In genomic region chr5:172164773-172165212, GRCh38 we compare ENCODE assay signal across 12 cellular contexts. TPM values are rescaled to one million over a fixed set of nuclear protein-coding genes. Genes with fewer than 3 reads are reported as not detected.
DNase-seq lines count a peak whose midpoint lies in the region; ATAC-seq and TF ChIP-seq lines count a peak whose summit lies in the region.
"Had no signal": no experiment of that assay in that cellular context is flagged by ENCODE, and none has a peak within 500 bp of the region (broad histone marks: within the 10 kb centered on the region; RNA-seq: fewer than 3 reads in every experiment).

No MANE protein-coding gene starts in this region.

- H3K4me1 Mint-ChIP-seq in HFFc6 (ENCODE audit: low read depth), result peaks cover 30% of the 10 kb centered on the region
- H3K4me1 Mint-ChIP-seq in activated T-helper 1 cell treated with anti-CD3 and anti-CD28 coated beads, Interleukin-12 subunit alpha, Interleukin-12 subunit beta, Interleukin-2, Interleukin-4 antibody, amounts not matched to agents 30 ng/mL and 10 ng/mL and 1 ng/mL, durations not matched to agents 14 hours and 24 hours and 36 hours (ENCODE audit: low read depth), result peaks cover 47% of the 10 kb centered on the region

- H3K27ac Mint-ChIP-seq in HFFc6, result peak overlapping the region; percentile 52; the same call in 1 of the 2 replicates
- no peak overlapping the region for H3K27ac Mint-ChIP-seq in activated T-helper 1 cell treated with anti-CD3 and anti-CD28 coated beads, Interleukin-12 subunit alpha, Interleukin-12 subunit beta, Interleukin-2, Interleukin-4 antibody, amounts not matched to agents 30 ng/mL and 10 ng/mL and 1 ng/mL, durations not matched to agents 14 hours and 24 hours and 36 hours

- H3K9me3 ChIP-seq in skeletal muscle satellite cell (replicated peaks; ENCODE audit: low read length), result no peaks in the 10 kb centered on the region

- H3K27me3 Mint-ChIP-seq in HFFc6 (ENCODE audit: insufficient read depth), result peaks cover 3% of the 10 kb centered on the region; the same call in 1 of the 2 replicates
- no peaks in the 10 kb centered on the region for H3K27me3 Mint-ChIP-seq in activated T-helper 1 cell treated with anti-CD3 and anti-CD28 coated beads, Interleukin-12 subunit alpha, Interleukin-12 subunit beta, Interleukin-2, Interleukin-4 antibody, amounts not matched to agents 30 ng/mL and 10 ng/mL and 1 ng/mL, durations not matched to agents 14 hours and 24 hours and 36 hours (ENCODE audit: insufficient read depth)

- peak overlapping the region; percentile 11 for H3K9ac ChIP-seq in skeletal muscle satellite cell (ENCODE audit: low read depth, low read length)

- peak overlapping the region; percentile 13 for H3K4me3 ChIP-seq in skeletal muscle satellite cell (ENCODE audit: low read length)

- peak overlapping the region; percentile 7; the same call in 1 of the 2 replicates for H3K4me3 Mint-ChIP-seq in HFFc6
- no peak overlapping the region for H3K4me3 Mint-ChIP-seq in activated T-helper 1 cell treated with anti-CD3 and anti-CD28 coated beads, Interleukin-12 subunit alpha, Interleukin-12 subunit beta, Interleukin-2, Interleukin-4 antibody, amounts not matched to agents 30 ng/mL and 10 ng/mL and 1 ng/mL, durations not matched to agents 14 hours and 24 hours and 36 hours

- ATAC-seq in left lobe of liver (peak; percentile 32), HG03159 (IDR thresholded peaks at IDR 0.05; ENCODE audit: unreplicated experiment) (no peak)

- no peaks in the 10 kb centered on the region for H3K9me3 Mint-ChIP-seq in HFFc6
- H3K9me3 Mint-ChIP-seq in activated T-helper 1 cell treated with anti-CD3 and anti-CD28 coated beads, Interleukin-12 subunit alpha, Interleukin-12 subunit beta, Interleukin-2, Interleukin-4 antibody, amounts not matched to agents 30 ng/mL and 10 ng/mL and 1 ng/mL, durations not matched to agents 14 hours and 24 hours and 36 hours, result no peaks in the 10 kb centered on the region

- H3K4me1 ChIP-seq in skeletal muscle satellite cell (ENCODE audit: control insufficient read depth, insufficient read depth, low read length), result peaks cover 15% of the 10 kb centered on the region

- H3K36me3 Mint-ChIP-seq in HFFc6 (ENCODE audit: low read depth), result peaks cover 10% of the 10 kb centered on the region
- peaks cover 20% of the 10 kb centered on the region for H3K36me3 Mint-ChIP-seq in activated T-helper 1 cell treated with anti-CD3 and anti-CD28 coated beads, Interleukin-12 subunit alpha, Interleukin-12 subunit beta, Interleukin-2, Interleukin-4 antibody, amounts not matched to agents 30 ng/mL and 10 ng/mL and 1 ng/mL, durations not matched to agents 14 hours and 24 hours and 36 hours (ENCODE audit: low read depth)

- H3K27me3 ChIP-seq in skeletal muscle satellite cell (ENCODE audit: control insufficient read depth, insufficient read depth, low read length), result no peaks in the 10 kb centered on the region

- peak overlapping the region; percentile 49 for H3K27ac ChIP-seq in caudate nucleus (ENCODE audit: low read depth, low read length)
- H3K27ac ChIP-seq: WERI-Rb-1 had no signal

- no peaks in the 10 kb centered on the region for H3K36me3 ChIP-seq in skeletal muscle satellite cell (ENCODE audit: insufficient read depth, low read length)
- H3K36me3 ChIP-seq: WERI-Rb-1 had no signal

- TF ChIP-seq CTCF in HFFc6 (IDR thresholded peaks at IDR 0.05), result no peak

- DNase-seq in HFFc6, result peak; percentile 44
- DNase-seq in caudate nucleus (lab: John Stamatoyannopoulos, UW), result peak in 39 of 61 donors; percentile 11 to 74 (median 45)
- DNase-seq in left lobe of liver (ENCODE audit: low spot score), result no peak
- DNase-seq in stimulated activated CD4-positive, alpha-beta T cell treated with anti-CD3 and anti-CD28 coated beads, Interleukin-4, amount 100 ng/mL, for 1 hour, result no peak
- no peak for DNase-seq in activated T-helper 1 cell treated with anti-CD3 and anti-CD28 coated beads, Interleukin-12 subunit alpha, Interleukin-12 subunit beta, Interleukin-2, Interleukin-4 antibody, amounts not matched to agents 30 ng/mL and 10 ng/mL and 1 ng/mL, durations not matched to agents 14 hours and 24 hours and 36 hours (ENCODE audit: low spot score)
- no peak for DNase-seq in NCI-H1092 (lab: John Stamatoyannopoulos, UW)
- DNase-seq: NCI-H187 treated with DMSO at 0.1 percent for 48 hours; stimulated activated CD4-positive, alpha-beta T cell treated with anti-CD3 and anti-CD28 coated beads, Interleukin-2, amount 100 ng/mL, for 48 hours; WERI-Rb-1 had no signal

- intact Hi-C loops in activated T-helper 1 cell treated with anti-CD3 and anti-CD28 coated beads, Interleukin-12 subunit alpha, Interleukin-12 subunit beta, Interleukin-2, Interleukin-4 antibody, amounts not matched to agents 30 ng/mL and 10 ng/mL and 1 ng/mL, durations not matched to agents 14 hours and 24 hours and 36 hours (cut with micrococcal nuclease), result no loop called here

- peak overlapping the region; percentile 77 for H3K4me2 ChIP-seq in skeletal muscle satellite cell (ENCODE audit: low read length)

RNA-seq across cellular contexts. Expression of gene STK10, which starts 23.2 kb away (rescaled TPM):
- 10 to 100 TPM; 39.8 to 51.6 (median 47.5) TPM for total RNA-seq in HFFc6 (2021; fragmentation: NEBNext Ultra II Directional; extraction: Animal tissue kit (Norgen Biotek cat#: 25700))
- total RNA-seq in left lobe of liver, result 9.1 TPM
- total RNA-seq in skeletal muscle satellite cell (2012; rRNA removed), result 22.1 and 30.9 TPM in 2 replicates
- total RNA-seq in activated T-helper 1 cell treated with anti-CD3 and anti-CD28 coated beads, Interleukin-12 subunit alpha, Interleukin-12 subunit beta, Interleukin-2, Interleukin-4 antibody, amounts not matched to agents 30 ng/mL and 10 ng/mL and 1 ng/mL, durations not matched to agents 14 hours and 24 hours and 36 hours, result 88.6 and 91.9 TPM in 2 replicates

RNA-seq across cellular contexts. Expression of gene EFCAB9, which starts 29.2 kb away (rescaled TPM):
- not detected for total RNA-seq in HFFc6 (2021; fragmentation: NEBNext Ultra II Directional; extraction: Animal tissue kit (Norgen Biotek cat#: 25700))
- total RNA-seq in left lobe of liver, result not detected
- not detected in 2 replicates for total RNA-seq in skeletal muscle satellite cell (2012; rRNA removed)
- total RNA-seq in activated T-helper 1 cell treated with anti-CD3 and anti-CD28 coated beads, Interleukin-12 subunit alpha, Interleukin-12 subunit beta, Interleukin-2, Interleukin-4 antibody, amounts not matched to agents 30 ng/mL and 10 ng/mL and 1 ng/mL, durations not matched to agents 14 hours and 24 hours and 36 hours, result not detected in 2 replicates
- total RNA-seq: dermis microvascular lymphatic vessel endothelial cell had no signal

Comparison
In these comparisons a context has a peak if more than half of its experiments do, and no peak if none do; other contexts are left out.
1. DNase-seq: peak in HFFc6 (single experiment) and caudate nucleus (39 of 61); none in left lobe of liver (single experiment), stimulated activated CD4-positive, alpha-beta T cell treated with anti-CD3 and anti-CD28 coated beads, Interleukin-4, amount 100 ng/mL, for 1 hour (single experiment), activated T-helper 1 cell treated with anti-CD3 and anti-CD28 coated beads, Interleukin-12 subunit alpha, Interleukin-12 subunit beta, Interleukin-2, Interleukin-4 antibody, amounts not matched to agents 30 ng/mL and 10 ng/mL and 1 ng/mL, durations not matched to agents 14 hours and 24 hours and 36 hours (single experiment) and NCI-H1092 (single experiment).